ENCODE assay signal across 2 cellular contexts in genomic region chrX:90995191-90995590, GRCh38.
DNase-seq lines count a peak whose midpoint lies in the region; FAIRE-seq and TF ChIP-seq lines count a peak whose summit lies in the region.
"Not testable (repeated sequence)": the region's sequence is repeated elsewhere in the genome, so short reads cannot be mapped to it uniquely, and the experiment has no call there.

No MANE protein-coding gene starts in this region.

- peak; percentile 36 for DNase-seq in kidney
- peak; percentile 75 for DNase-seq in mesenteric fat pad (ENCODE audit: low spot score)

- not testable (repeated sequence) for H3K9ac ChIP-seq in kidney (ENCODE audit: low read length in 2 of 2)

- not testable (repeated sequence) for TF ChIP-seq CTCF in kidney (IDR thresholded peaks at IDR 0.05; ENCODE audit: borderline replicate concordance, extremely low read depth, insufficient read depth)

- H3K4me1 ChIP-seq in kidney (ENCODE audit: control insufficient read depth in 1 of 2, insufficient read depth in 1 of 2, low read depth in 1 of 2, low read length in 2 of 2), result not testable (repeated sequence)

- not testable (repeated sequence) for FAIRE-seq in kidney (lab: Jason Lieb, UNC)

- not testable (repeated sequence) for H3K4me3 ChIP-seq in kidney (ENCODE audit: low read length in 2 of 2)

- intact Hi-C loops in kidney (cut with DNase I), result not testable (repeated sequence)

- H3K36me3 ChIP-seq in kidney (ENCODE audit: control insufficient read depth in 1 of 2, insufficient read depth in 2 of 2, low read length in 2 of 2), result not testable (repeated sequence)

- not testable (repeated sequence) for H3K27ac ChIP-seq in kidney (ENCODE audit: low read depth in 2 of 2, low read length in 2 of 2)

- not testable (repeated sequence) for H3K9me3 ChIP-seq in kidney (ENCODE audit: control insufficient read depth in 1 of 2, low read length in 2 of 2)
